Comparison of ENCODE assay signal across 15 cellular contexts in genomic region chr7:66142996-66143395, GRCh38. TPM values are rescaled to one million over a fixed set of nuclear protein-coding genes. Genes with fewer than 3 reads are reported as not detected.
DNase-seq lines count a peak whose midpoint lies in the region; ATAC-seq and TF ChIP-seq lines count a peak whose summit lies in the region.
"Had no signal": no experiment of that assay in that cellular context is flagged by ENCODE, and none has a peak within 500 bp of the region (broad histone marks: within the 10 kb centered on the region; RNA-seq: fewer than 3 reads in every experiment).

No MANE protein-coding gene starts in this region.

- H3K4me3 Mint-ChIP-seq in HFFc6: no peak overlapping the region
- H3K4me3 Mint-ChIP-seq in naive B cell: no peak overlapping the region
- no peak overlapping the region for H3K4me3 Mint-ChIP-seq in activated T-helper 1 cell treated with anti-CD3 and anti-CD28 coated beads, Interleukin-12 subunit alpha, Interleukin-12 subunit beta, Interleukin-2, Interleukin-4 antibody, amounts not matched to agents 30 ng/mL and 10 ng/mL and 1 ng/mL, durations not matched to agents 14 hours and 24 hours and 36 hours
- H3K4me3 Mint-ChIP-seq in Calu3 (ENCODE audit: low read depth, unreplicated experiment): no peak overlapping the region
- H3K4me3 Mint-ChIP-seq: activated CD4-positive, alpha-beta T cell treated with anti-CD3 and anti-CD28 coated beads for 36 hours had no signal

- BruUV-seq in Calu3 (replicated peaks; lab: Mats Ljungman, UMichigan): no TSS peak

- H3K36me3 Mint-ChIP-seq in HFFc6 (ENCODE audit: low read depth) (peaks cover 47% of the 10 kb centered on the region), naive B cell (peaks cover 39 to 53% of the 10 kb centered on the region in 2 donors), Calu3 (ENCODE audit: insufficient read depth, unreplicated experiment) (peaks cover 20% of the 10 kb centered on the region)
- peaks cover 50% of the 10 kb centered on the region for H3K36me3 Mint-ChIP-seq in activated T-helper 1 cell treated with anti-CD3 and anti-CD28 coated beads, Interleukin-12 subunit alpha, Interleukin-12 subunit beta, Interleukin-2, Interleukin-4 antibody, amounts not matched to agents 30 ng/mL and 10 ng/mL and 1 ng/mL, durations not matched to agents 14 hours and 24 hours and 36 hours (ENCODE audit: low read depth)

- H3K27me3 Mint-ChIP-seq in HFFc6 (ENCODE audit: insufficient read depth) (no peaks in the 10 kb centered on the region; the same call in 1 of the 2 replicates), naive B cell (no peaks in the 10 kb centered on the region), Calu3 (ENCODE audit: unreplicated experiment) (no peaks in the 10 kb centered on the region)
- H3K27me3 Mint-ChIP-seq in activated T-helper 1 cell treated with anti-CD3 and anti-CD28 coated beads, Interleukin-12 subunit alpha, Interleukin-12 subunit beta, Interleukin-2, Interleukin-4 antibody, amounts not matched to agents 30 ng/mL and 10 ng/mL and 1 ng/mL, durations not matched to agents 14 hours and 24 hours and 36 hours (ENCODE audit: insufficient read depth): no peaks in the 10 kb centered on the region
- H3K27me3 Mint-ChIP-seq: activated CD4-positive, alpha-beta T cell treated with anti-CD3 and anti-CD28 coated beads for 36 hours had no signal

- no peak for DNase-seq in HFFc6
- peak; percentile 78 for DNase-seq in NCI-H69 (lab: John Stamatoyannopoulos, UW)
- no peak for DNase-seq in naive B cell
- DNase-seq in activated T-helper 1 cell treated with anti-CD3 and anti-CD28 coated beads, Interleukin-12 subunit alpha, Interleukin-12 subunit beta, Interleukin-2, Interleukin-4 antibody, amounts not matched to agents 30 ng/mL and 10 ng/mL and 1 ng/mL, durations not matched to agents 14 hours and 24 hours and 36 hours (ENCODE audit: low spot score): no peak
- DNase-seq in Calu3: no peak
- no peak for DNase-seq in foreskin melanocyte
- DNase-seq in NCI-H82 (lab: John Stamatoyannopoulos, UW): no peak
- DNase-seq: activated CD4-positive, alpha-beta T cell treated with anti-CD3 and anti-CD28 coated beads for 36 hours; AML-193; dorsolateral prefrontal cortex; left colon; NCI-H2029 treated with DMSO at 0.1 percent for 48 hours; NCI-H510A; SIG-M5 had no signal

- H3K4me1 Mint-ChIP-seq in HFFc6 (ENCODE audit: low read depth): peaks cover 56% of the 10 kb centered on the region
- H3K4me1 Mint-ChIP-seq in naive B cell: peaks cover 4 to 22% (median 11%) of the 10 kb centered on the region in 3 donors
- peaks cover 9% of the 10 kb centered on the region for H3K4me1 Mint-ChIP-seq in activated T-helper 1 cell treated with anti-CD3 and anti-CD28 coated beads, Interleukin-12 subunit alpha, Interleukin-12 subunit beta, Interleukin-2, Interleukin-4 antibody, amounts not matched to agents 30 ng/mL and 10 ng/mL and 1 ng/mL, durations not matched to agents 14 hours and 24 hours and 36 hours (ENCODE audit: low read depth)
- H3K4me1 Mint-ChIP-seq in Calu3 (ENCODE audit: low read depth, unreplicated experiment): no peaks in the 10 kb centered on the region

- TF ChIP-seq CTCF in HFFc6 (IDR thresholded peaks at IDR 0.05) (no peak), Calu3 (IDR thresholded peaks at IDR 0.05; ENCODE audit: unreplicated experiment) (no peak)

- H3K27ac Mint-ChIP-seq in HFFc6 (peak overlapping the region; percentile 42; the same call in 1 of the 2 replicates), naive B cell (peak overlapping the region in 4 of 6 donors; percentile 15 to 72 (median 56)), Calu3 (ENCODE audit: unreplicated experiment) (no peak overlapping the region)
- H3K27ac Mint-ChIP-seq in activated T-helper 1 cell treated with anti-CD3 and anti-CD28 coated beads, Interleukin-12 subunit alpha, Interleukin-12 subunit beta, Interleukin-2, Interleukin-4 antibody, amounts not matched to agents 30 ng/mL and 10 ng/mL and 1 ng/mL, durations not matched to agents 14 hours and 24 hours and 36 hours: no peak overlapping the region
- H3K27ac Mint-ChIP-seq: activated CD4-positive, alpha-beta T cell treated with anti-CD3 and anti-CD28 coated beads for 36 hours had no signal

- H3K9me3 Mint-ChIP-seq in HFFc6 (no peaks in the 10 kb centered on the region), naive B cell (no peaks in the 10 kb centered on the region), Calu3 (ENCODE audit: low read depth, unreplicated experiment) (no peaks in the 10 kb centered on the region)
- no peaks in the 10 kb centered on the region for H3K9me3 Mint-ChIP-seq in activated T-helper 1 cell treated with anti-CD3 and anti-CD28 coated beads, Interleukin-12 subunit alpha, Interleukin-12 subunit beta, Interleukin-2, Interleukin-4 antibody, amounts not matched to agents 30 ng/mL and 10 ng/mL and 1 ng/mL, durations not matched to agents 14 hours and 24 hours and 36 hours

- CTCF ChIA-PET in Calu3 (lab: Charles Lee): no interaction called here

- intact Hi-C loops in activated T-helper 1 cell treated with anti-CD3 and anti-CD28 coated beads, Interleukin-12 subunit alpha, Interleukin-12 subunit beta, Interleukin-2, Interleukin-4 antibody, amounts not matched to agents 30 ng/mL and 10 ng/mL and 1 ng/mL, durations not matched to agents 14 hours and 24 hours and 36 hours (cut with micrococcal nuclease): no loop called here
- intact Hi-C loops in Calu3 (cut with micrococcal nuclease; ENCODE audit: unreplicated experiment): no loop called here

- ATAC-seq in esophagus mucosa (peak; percentile 75), naive B cell (ENCODE audit: low read depth in 2 of 2) (no peak)
- ATAC-seq: activated CD4-positive, alpha-beta T cell treated with anti-CD3 and anti-CD28 coated beads for 36 hours; left colon had no signal

RNA-seq across cellular contexts. Expression of gene CRCP, which starts 28.3 kb away (rescaled TPM):
- 10 to 100 TPM; 29.8 to 37.6 (median 33.7) TPM for total RNA-seq in HFFc6 (2021; fragmentation: NEBNext Ultra II Directional; extraction: Animal tissue kit (Norgen Biotek cat#: 25700))
- 21.3 TPM for total RNA-seq in esophagus mucosa
- polyA plus RNA-seq in naive B cell (ENCODE audit: low read depth in 6 of 6): 10 to 100 TPM; 12.0 to 44.6 (median 29.8) TPM
- total RNA-seq in activated T-helper 1 cell treated with anti-CD3 and anti-CD28 coated beads, Interleukin-12 subunit alpha, Interleukin-12 subunit beta, Interleukin-2, Interleukin-4 antibody, amounts not matched to agents 30 ng/mL and 10 ng/mL and 1 ng/mL, durations not matched to agents 14 hours and 24 hours and 36 hours: 41.0 and 44.1 TPM in 2 replicates
- total RNA-seq in Calu3 (2022): 30.1 and 30.2 TPM in 2 replicates

Comparison
In these comparisons a context has a peak if more than half of its experiments do, and no peak if none do; other contexts are left out.
1. H3K27ac Mint-ChIP-seq: peak in HFFc6 (single experiment) and naive B cell (4 of 6); none in activated T-helper 1 cell treated with anti-CD3 and anti-CD28 coated beads, Interleukin-12 subunit alpha, Interleukin-12 subunit beta, Interleukin-2, Interleukin-4 antibody, amounts not matched to agents 30 ng/mL and 10 ng/mL and 1 ng/mL, durations not matched to agents 14 hours and 24 hours and 36 hours (single experiment) and Calu3 (single experiment).